19 cellular contexts compared by ENCODE assay signal in the genomic region with DNA sequence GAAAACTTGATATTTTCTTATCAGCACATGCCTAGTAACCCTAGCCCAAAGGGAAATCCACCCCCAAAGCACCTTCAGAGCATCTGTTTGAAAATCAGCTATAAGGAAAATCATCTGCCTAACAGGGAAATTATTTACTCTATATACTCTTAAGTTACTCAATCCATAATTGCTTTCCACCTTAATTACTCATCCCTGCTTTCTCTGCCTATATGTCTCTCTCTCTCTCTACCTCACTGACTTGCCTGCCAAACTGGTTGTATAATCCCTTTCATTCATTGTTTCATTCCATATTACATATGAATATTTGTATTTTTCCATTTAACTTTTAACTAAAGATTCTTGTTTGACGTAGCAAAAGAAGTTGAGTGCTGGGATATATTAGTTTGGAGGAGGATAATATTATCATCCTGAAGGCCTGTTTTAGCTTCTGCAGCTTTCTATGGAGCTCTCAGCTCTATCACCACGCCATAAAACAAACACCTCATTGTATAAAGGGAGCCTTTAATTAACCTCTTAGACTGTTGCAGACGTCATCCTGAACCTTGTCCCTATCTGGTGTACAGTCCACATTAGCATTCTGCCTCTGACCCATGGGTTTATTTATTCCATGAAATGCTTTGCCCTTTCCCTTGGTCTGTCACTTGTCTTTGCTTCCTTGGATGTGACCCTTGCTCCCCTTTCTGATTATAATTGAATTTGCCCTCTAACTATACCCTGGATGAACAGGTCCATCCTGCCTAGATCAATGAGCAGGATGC.
DNase-seq lines count a peak whose midpoint lies in the region; ATAC-seq, FAIRE-seq and TF ChIP-seq lines count a peak whose summit lies in the region.
"Had no signal": no experiment of that assay in that cellular context is flagged by ENCODE, and none has a peak within 500 bp of the region (broad histone marks: within the 10 kb centered on the region; RNA-seq: fewer than 3 reads in every experiment).

No MANE protein-coding gene starts in this region.

- no peak overlapping the region for H3K4me3 ChIP-seq in epithelial cell of esophagus (ENCODE audit: low read length)
- no peak overlapping the region for H3K4me3 ChIP-seq in right lobe of liver
- H3K4me3 ChIP-seq in pancreas, result no peak overlapping the region
- H3K4me3 ChIP-seq: GM23248, K562 had no signal

- DNase-seq in NCI-H2029 treated with DMSO at 0.1 percent for 48 hours (lab: John Stamatoyannopoulos, UW) (peak; percentile 29), NCI-H526 treated with DMSO at 0.1 percent for 48 hours (lab: John Stamatoyannopoulos, UW) (peak; percentile 58), epithelial cell of esophagus (ENCODE audit: low read depth) (peak; percentile 76), right lobe of liver (no peak), DMS53 (lab: John Stamatoyannopoulos, UW) (no peak), pancreas (no peak)
- DNase-seq: BE2C; CD4-positive, alpha-beta memory T cell; DMS79 treated with DMSO at 0.1 percent for 48 hours; GM23248; HCEC 1CT; NCI-H187; NCI-H2171; NCI-H446; NK-92 treated with Interleukin-12 subunit alpha and Interleukin-12 subunit beta, amount 100 ng/mL, for 24 hours; SHP77 treated with DMSO at 0.1 percent for 48 hours had no signal

- H3K4me1 ChIP-seq in right lobe of liver (peaks cover 0 to 13% (median 0%) of the 10 kb centered on the region in 4 donors), pancreas (no peaks in the 10 kb centered on the region)
- H3K4me1 ChIP-seq: BE2C had no signal

- H3K27ac ChIP-seq in right lobe of liver (peak overlapping the region in 2 of 3 donors; percentile 5 to 16), pancreas (no peak overlapping the region)
- H3K27ac ChIP-seq: GM23248 had no signal

- TF ChIP-seq POLR2A in right lobe of liver (IDR thresholded peaks at IDR 0.05), result no peak

- H3K27me3 ChIP-seq in right lobe of liver (no peaks in the 10 kb centered on the region), pancreas (no peaks in the 10 kb centered on the region)
- H3K27me3 ChIP-seq: BE2C had no signal

- 41% methylated on average over 3 of the region's 3 CpGs for WGBS in right lobe of liver (ENCODE audit: insufficient coverage, low coverage, low lambda C conversion rate, missing lambda C conversion rate)
- 67 to 68% methylated on average over 3 of the region's 3 CpGs for WGBS in pancreas, 2 donors

- FAIRE-seq in pancreas (lab: Jason Lieb, UNC), result no peak
- FAIRE-seq: K562 had no signal

- intact Hi-C loops in right lobe of liver (cut with DNase I) (no loop called here), pancreas (cut with DNase I) (no loop called here)

- no peaks in the 10 kb centered on the region for H3K9me3 ChIP-seq in right lobe of liver
- H3K9me3 ChIP-seq in pancreas, result no peaks in the 10 kb centered on the region
- H3K9me3 ChIP-seq: BE2C had no signal

- H3K36me3 ChIP-seq in right lobe of liver, result no peaks in the 10 kb centered on the region
- no peaks in the 10 kb centered on the region for H3K36me3 ChIP-seq in pancreas
- H3K36me3 ChIP-seq: BE2C had no signal

- no peak for TF ChIP-seq CTCF in epithelial cell of esophagus (IDR thresholded peaks at IDR 0.05; ENCODE audit: insufficient read depth, low read depth, low read length, missing control alignments)
- TF ChIP-seq CTCF in right lobe of liver (IDR thresholded peaks at IDR 0.05), result no peak
- no peak for TF ChIP-seq CTCF in pancreas (IDR thresholded peaks at IDR 0.05)

- ATAC-seq in right lobe of liver (peak; percentile 73 to 91 (median 86)), GM21723 (IDR thresholded peaks at IDR 0.05; ENCODE audit: unreplicated experiment) (no peak), GM18867 (IDR thresholded peaks at IDR 0.05; ENCODE audit: unreplicated experiment) (no peak), pancreas (no peak)
- ATAC-seq: K562 had no signal

Comparison
In these comparisons a context has a peak if more than half of its experiments do, and no peak if none do; other contexts are left out.
1. DNase-seq: peak in NCI-H2029 treated with DMSO at 0.1 percent for 48 hours (single experiment), NCI-H526 treated with DMSO at 0.1 percent for 48 hours (single experiment) and epithelial cell of esophagus (single experiment); none in right lobe of liver (0 of 3), DMS53 (single experiment) and pancreas (0 of 6).
2. ATAC-seq: peak in right lobe of liver (4 of 4); none in GM21723 (single experiment), GM18867 (single experiment) and pancreas (0 of 4).
3. H3K27ac ChIP-seq: peak in right lobe of liver (2 of 3); none in pancreas (0 of 4).